13 cellular contexts compared by ENCODE assay signal in the genomic region with DNA sequence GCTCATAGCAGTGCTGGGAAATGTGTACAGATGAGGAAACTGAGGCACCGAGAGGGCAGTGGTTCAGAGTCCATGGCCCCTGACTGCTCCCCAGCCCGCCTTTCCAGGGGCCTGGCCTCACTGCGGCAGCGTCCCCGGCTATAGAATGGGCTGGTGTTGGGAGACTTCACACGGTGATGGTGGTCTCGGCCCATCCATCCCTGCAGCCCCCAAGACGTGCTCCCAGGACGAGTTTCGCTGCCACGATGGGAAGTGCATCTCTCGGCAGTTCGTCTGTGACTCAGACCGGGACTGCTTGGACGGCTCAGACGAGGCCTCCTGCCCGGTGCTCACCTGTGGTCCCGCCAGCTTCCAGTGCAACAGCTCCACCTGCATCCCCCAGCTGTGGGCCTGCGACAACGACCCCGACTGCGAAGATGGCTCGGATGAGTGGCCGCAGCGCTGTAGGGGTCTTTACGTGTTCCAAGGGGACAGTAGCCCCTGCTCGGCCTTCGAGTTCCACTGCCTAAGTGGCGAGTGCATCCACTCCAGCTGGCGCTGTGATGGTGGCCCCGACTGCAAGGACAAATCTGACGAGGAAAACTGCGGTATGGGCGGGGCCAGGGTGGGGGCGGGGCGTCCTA.
"Had no signal": no experiment of that assay in that cellular context is flagged by ENCODE, and none has a peak within 500 bp of the region (broad histone marks: within the 10 kb centered on the region; RNA-seq: fewer than 3 reads in every experiment).

No MANE protein-coding gene starts in this region.

- H3K27me3 Mint-ChIP-seq: activated CD4-positive, alpha-beta memory T cell treated with anti-CD3 and anti-CD28 coated beads, Interleukin-2, amount 10 ng/mL, durations not matched to agents 7 days and 5 days; activated naive CD8-positive, alpha-beta T cell treated with anti-CD3 and anti-CD28 coated beads, Interleukin-2, amount 50 U/mL, for 24 hours; type B pancreatic cell had no signal

- H3K27me3 ChIP-seq: cardiac muscle cell, foreskin keratinocyte, pancreas had no signal

- ATAC-seq: activated naive CD8-positive, alpha-beta T cell treated with anti-CD3 and anti-CD28 coated beads, Interleukin-2, amount 50 U/mL, for 24 hours; foreskin keratinocyte had no signal

- H3K4me1 ChIP-seq: foreskin keratinocyte, pancreas had no signal

- DNase-seq: activated CD4-positive, alpha-beta memory T cell treated with anti-CD3 and anti-CD28 coated beads, Interleukin-2, amount 10 ng/mL, durations not matched to agents 7 days and 5 days; activated CD8-positive, alpha-beta memory T cell treated with anti-CD3 and anti-CD28 coated beads, Interleukin-2, amount 50 U/mL, for 4 hours; activated naive CD4-positive, alpha-beta T cell; activated naive CD8-positive, alpha-beta T cell treated with anti-CD3 and anti-CD28 coated beads, Interleukin-2, amount 50 U/mL, for 24 hours; foreskin keratinocyte; mesenchymal stem cell; nephron progenitor cell; pancreas; small intestine; stimulated activated naive CD4-positive, alpha-beta T cell; T-helper 9 cell had no signal

- FAIRE-seq: pancreas, small intestine had no signal

- H3K9me3 Mint-ChIP-seq: activated CD4-positive, alpha-beta memory T cell treated with anti-CD3 and anti-CD28 coated beads, Interleukin-2, amount 10 ng/mL, durations not matched to agents 7 days and 5 days; activated naive CD8-positive, alpha-beta T cell treated with anti-CD3 and anti-CD28 coated beads, Interleukin-2, amount 50 U/mL, for 24 hours; nephron progenitor cell; type B pancreatic cell had no signal

- H3K9me3 ChIP-seq: pancreas had no signal

- H3K27ac ChIP-seq: cardiac muscle cell, foreskin keratinocyte, pancreas had no signal

- H3K27ac Mint-ChIP-seq: activated CD4-positive, alpha-beta memory T cell treated with anti-CD3 and anti-CD28 coated beads, Interleukin-2, amount 10 ng/mL, durations not matched to agents 7 days and 5 days; activated naive CD8-positive, alpha-beta T cell treated with anti-CD3 and anti-CD28 coated beads, Interleukin-2, amount 50 U/mL, for 24 hours had no signal

- H3K4me3 ChIP-seq: cardiac muscle cell, pancreas had no signal

- H3K4me3 Mint-ChIP-seq: activated CD4-positive, alpha-beta memory T cell treated with anti-CD3 and anti-CD28 coated beads, Interleukin-2, amount 10 ng/mL, durations not matched to agents 7 days and 5 days; activated naive CD8-positive, alpha-beta T cell treated with anti-CD3 and anti-CD28 coated beads, Interleukin-2, amount 50 U/mL, for 24 hours; nephron progenitor cell; type B pancreatic cell had no signal

- H3K4me1 Mint-ChIP-seq: nephron progenitor cell had no signal
